ENCODE assay signal across 10 cellular contexts in the genomic region with DNA sequence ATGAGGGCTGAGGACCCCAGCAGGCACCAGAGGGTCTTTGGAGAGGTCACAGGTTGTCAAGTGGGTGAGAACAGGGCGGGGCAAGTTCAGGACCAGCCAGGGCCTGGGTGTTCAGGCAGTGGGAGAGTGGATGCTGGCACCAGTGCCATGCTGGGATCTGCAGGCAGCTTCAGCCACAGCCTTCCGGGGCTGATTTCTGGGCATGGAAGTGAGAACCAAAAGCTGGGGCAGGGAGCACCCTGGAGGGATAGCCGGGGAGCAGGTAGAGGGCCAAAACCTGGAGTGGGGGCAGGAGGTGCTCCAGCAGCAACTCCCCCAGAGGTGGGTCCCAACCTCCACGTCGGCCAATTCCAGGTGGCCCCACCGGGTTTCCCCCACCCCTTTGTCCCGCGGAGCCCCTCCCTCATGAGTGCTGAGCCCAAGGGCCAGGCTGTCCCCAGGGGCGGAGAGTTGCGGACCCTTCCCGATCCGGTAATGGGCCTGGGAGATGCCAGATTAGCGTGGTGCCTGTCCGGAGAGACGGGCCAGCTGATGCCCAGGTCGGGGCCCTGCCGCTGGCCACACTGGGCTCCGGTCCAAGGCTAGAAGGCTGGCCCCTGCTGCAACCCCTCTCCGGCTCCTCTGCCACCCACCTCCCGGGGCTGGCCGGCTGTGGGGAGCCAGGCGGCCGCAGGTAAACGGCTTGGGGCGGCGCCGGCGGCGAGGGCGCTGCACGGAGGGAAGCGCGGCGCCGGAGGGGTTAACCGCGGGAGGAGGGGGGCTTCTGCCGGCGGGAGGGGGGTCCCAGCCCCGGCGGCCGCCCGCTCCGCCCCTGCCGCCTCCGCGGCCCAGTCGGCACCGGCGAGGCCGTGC. TPM values are rescaled to one million over a fixed set of nuclear protein-coding genes. Genes with fewer than 3 reads are reported as not detected.
DNase-seq lines count a peak whose midpoint lies in the region; ATAC-seq and TF ChIP-seq lines count a peak whose summit lies in the region.
"Had no signal": no experiment of that assay in that cellular context is flagged by ENCODE, and none has a peak within 500 bp of the region (broad histone marks: within the 10 kb centered on the region; RNA-seq: fewer than 3 reads in every experiment).

Gene KCNK4 (plus strand): TSS at position 409 of the 852 bp plus-strand sequence. CDS start 1,717 bp downstream, outside the sequence.

- peak within 1 kb of the TSS; percentile 30 for H3K27ac Mint-ChIP-seq in activated naive CD4-positive, alpha-beta T cell treated with anti-CD3 and anti-CD28 coated beads, Interleukin-2, amount 50 U/mL, for 24 hours
- no peak within 1 kb of the TSS for H3K27ac Mint-ChIP-seq in activated naive CD4-positive, alpha-beta T cell treated with anti-CD3 and anti-CD28 coated beads, Interleukin-2, amount 50 U/mL, for 72 hours

- no peaks in the 10 kb centered on the region for H3K9me3 Mint-ChIP-seq in activated naive CD4-positive, alpha-beta T cell treated with anti-CD3 and anti-CD28 coated beads, Interleukin-2, amount 50 U/mL, for 24 hours
- no peaks in the 10 kb centered on the region for H3K9me3 Mint-ChIP-seq in activated naive CD4-positive, alpha-beta T cell treated with anti-CD3 and anti-CD28 coated beads, Interleukin-2, amount 50 U/mL, for 72 hours

- H3K4me1 ChIP-seq in mesodermal cell (ENCODE audit: control insufficient read depth, insufficient read depth, low read length, poor library complexity, severe bottlenecking) (no peaks in the 10 kb centered on the region), tibial artery (peaks cover 0 to 29% (median 26%) of the 10 kb centered on the region in 4 donors), transverse colon (peaks cover 4 to 28% (median 23%) of the 10 kb centered on the region in 4 donors)
- H3K4me1 ChIP-seq: BE2C had no signal

- in situ Hi-C loops in transverse colon (cut with MboI; ENCODE audit: low pct_ligation_motif_present in 1 of 4, low pct_unique_long_range_greater_than_20kb in 1 of 4, low sequenced_read_pairs in 3 of 4): loop anchor here in 1 of 4 donors (10.0 kb wide), 1 partner anchor 86 kb away; the partner anchor contains the start of gene FERMT3

- TF ChIP-seq EP300 in transverse colon (IDR thresholded peaks at IDR 0.05; ENCODE audit: low read depth): no peak

- H3K4me1 Mint-ChIP-seq in activated naive CD4-positive, alpha-beta T cell treated with anti-CD3 and anti-CD28 coated beads, Interleukin-2, amount 50 U/mL, for 24 hours: peaks cover 13% of the 10 kb centered on the region

- no peak for ATAC-seq in activated naive CD4-positive, alpha-beta T cell treated with anti-CD3 and anti-CD28 coated beads, Interleukin-2, amount 50 U/mL, for 72 hours

- no peaks in the 10 kb centered on the region for H3K36me3 ChIP-seq in mesodermal cell (ENCODE audit: control insufficient read depth, insufficient read depth, low read length)
- H3K36me3 ChIP-seq in tibial artery: peaks cover 0 to 5% (median 0%) of the 10 kb centered on the region in 3 donors
- no peaks in the 10 kb centered on the region for H3K36me3 ChIP-seq in transverse colon
- H3K36me3 ChIP-seq: BE2C had no signal

- no peak for TF ChIP-seq POLR2A in transverse colon (IDR thresholded peaks at IDR 0.05)

- intact Hi-C loops in tibial artery (cut with DNase I; ENCODE audit: low total_unique reads): no loop called here
- intact Hi-C loops in transverse colon (cut with DNase I; ENCODE audit: low total_unique reads): no loop called here

- 6 to 8% methylated on average over 31 to 40 of the region's 51 CpGs for WGBS in mesodermal cell (ENCODE audit: insufficient coverage in 2 of 2), 2 experiments
- WGBS in transverse colon (ENCODE audit: low coverage in 1 of 2), 2 donors: 14% methylated on average over 20 of the region's 51 CpGs; no CpG with 5 or more reads in 1 of the 2 donors

- TF ChIP-seq CTCF in tibial artery (IDR thresholded peaks at IDR 0.05): no peak
- no peak for TF ChIP-seq CTCF in transverse colon (IDR thresholded peaks at IDR 0.05)

- H3K27me3 ChIP-seq in tibial artery (peaks cover 4 to 77% of the 10 kb centered on the region in 2 donors), transverse colon (peaks cover 67% of the 10 kb centered on the region)

- H3K36me3 Mint-ChIP-seq in activated naive CD4-positive, alpha-beta T cell treated with anti-CD3 and anti-CD28 coated beads, Interleukin-2, amount 50 U/mL, for 24 hours: peaks cover 2% of the 10 kb centered on the region
- H3K36me3 Mint-ChIP-seq in activated naive CD4-positive, alpha-beta T cell treated with anti-CD3 and anti-CD28 coated beads, Interleukin-2, amount 50 U/mL, for 72 hours: peaks cover 5 to 6% of the 10 kb centered on the region in 2 donors

- H3K4me3 Mint-ChIP-seq in activated naive CD4-positive, alpha-beta T cell treated with anti-CD3 and anti-CD28 coated beads, Interleukin-2, amount 50 U/mL, for 24 hours: peak within 1 kb of the TSS; percentile 77

- H3K27me3 Mint-ChIP-seq in activated naive CD4-positive, alpha-beta T cell treated with anti-CD3 and anti-CD28 coated beads, Interleukin-2, amount 50 U/mL, for 24 hours: peaks cover 22% of the 10 kb centered on the region

- peak within 1 kb of the TSS; percentile 54 for H3K27ac ChIP-seq in caudate nucleus (ENCODE audit: low read depth, low read length)
- no peak within 1 kb of the TSS for H3K27ac ChIP-seq in mesodermal cell (ENCODE audit: low read depth, low read length, severe bottlenecking)
- H3K27ac ChIP-seq in tibial artery: no peak within 1 kb of the TSS
- H3K27ac ChIP-seq in transverse colon: no peak within 1 kb of the TSS

- no peak for DNase-seq in activated naive CD4-positive, alpha-beta T cell treated with anti-CD3 and anti-CD28 coated beads, Interleukin-2, amount 50 U/mL, for 72 hours (ENCODE audit: low spot score in 2 of 2)
- DNase-seq in caudate nucleus (lab: John Stamatoyannopoulos, UW) (peak in 1 of 61 donors; percentile 13), tibial artery (no peak), transverse colon (no peak), hippocampal formation (lab: John Stamatoyannopoulos, UW) (no peak)
- no peak for DNase-seq in activated CD8-positive, alpha-beta memory T cell treated with anti-CD3 and anti-CD28 coated beads for 24 hours
- DNase-seq: BE2C, NCI-H1092 treated with DMSO at 0.1 percent for 48 hours had no signal

- H3K9me3 ChIP-seq in mesodermal cell (ENCODE audit: control insufficient read depth, low read length) (no peaks in the 10 kb centered on the region), tibial artery (no peaks in the 10 kb centered on the region), transverse colon (no peaks in the 10 kb centered on the region)
- H3K9me3 ChIP-seq: BE2C had no signal

- H3K4me3 ChIP-seq in mesodermal cell (ENCODE audit: extremely low read depth, insufficient read depth, low read length, poor library complexity, severe bottlenecking) (peak within 1 kb of the TSS; percentile 11), tibial artery (peak within 1 kb of the TSS; percentile 28 to 40), transverse colon (peak within 1 kb of the TSS in 2 of 4 donors; percentile 27 to 43)

RNA-seq across cellular contexts. Expression of gene KCNK4, which starts in this region (rescaled TPM):
- under 1 TPM; 0.23 to 0.46 TPM for total RNA-seq in activated naive CD4-positive, alpha-beta T cell treated with anti-CD3 and anti-CD28 coated beads, Interleukin-2, amount 50 U/mL, for 72 hours
- polyA plus RNA-seq in mesodermal cell (2013, experiment 1 of 2): not detected
- not detected for polyA plus RNA-seq in mesodermal cell (2013, experiment 2 of 2)
- total RNA-seq in transverse colon: under 1 TPM in 1 of 4 donors, not detected in 3; 0.27 TPM
